ENCODE assay signal across 15 cellular contexts in the genomic region with DNA sequence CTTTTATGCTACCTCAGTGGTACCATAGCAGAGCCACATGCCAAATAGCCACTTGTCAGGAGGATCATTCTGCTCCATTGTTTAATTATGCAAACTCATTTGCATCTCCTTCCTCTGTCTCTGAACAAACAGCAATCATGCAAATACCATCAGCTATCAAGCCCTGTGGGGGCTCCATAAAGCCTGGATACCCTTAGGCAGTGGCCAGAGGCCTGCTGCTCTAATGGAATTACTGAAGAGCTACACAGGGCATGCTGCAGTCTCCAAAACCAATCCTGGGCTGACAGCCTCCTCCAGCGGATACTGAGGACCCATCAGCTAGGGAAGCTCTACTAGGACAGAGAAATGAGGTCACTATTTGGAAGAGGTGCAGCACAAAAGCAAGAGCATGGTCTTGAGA.
"Had no signal": no experiment of that assay in that cellular context is flagged by ENCODE, and none has a peak within 500 bp of the region (broad histone marks: within the 10 kb centered on the region; RNA-seq: fewer than 3 reads in every experiment).

No MANE protein-coding gene starts in this region.

- H3K9me3 ChIP-seq: ovary had no signal

- H3K4me1 ChIP-seq: right atrium auricular region, sigmoid colon, stomach had no signal

- H3K27ac Mint-ChIP-seq: effector memory CD8-positive, alpha-beta T cell; naive thymus-derived CD4-positive, alpha-beta T cell had no signal

- H3K27me3 ChIP-seq: esophagus squamous epithelium, ovary, right atrium auricular region, sigmoid colon, stomach had no signal

- DNase-seq: effector memory CD8-positive, alpha-beta T cell; esophagus squamous epithelium; foreskin fibroblast; naive thymus-derived CD4-positive, alpha-beta T cell; ovary; sigmoid colon; stimulated activated CD4-positive, alpha-beta T cell treated with anti-CD3 and anti-CD28 coated beads, Interleukin-2, amount 100 ng/mL, for 24 hours; stimulated activated CD4-positive, alpha-beta T cell treated with anti-CD3 and anti-CD28 coated beads, Interleukin-4, amount 100 ng/mL, for 4 hours; stimulated activated naive CD4-positive, alpha-beta T cell; stomach; substantia nigra; trophoblast cell had no signal

- H3K9me3 Mint-ChIP-seq: effector memory CD8-positive, alpha-beta T cell had no signal

- H3K27ac ChIP-seq: esophagus squamous epithelium, ovary, right atrium auricular region, sigmoid colon, skin epidermis, stomach had no signal

- H3K36me3 ChIP-seq: esophagus squamous epithelium, ovary, right atrium auricular region, sigmoid colon, stomach had no signal

- FAIRE-seq: urothelium cell line had no signal

- ATAC-seq: effector memory CD8-positive, alpha-beta T cell; naive thymus-derived CD4-positive, alpha-beta T cell had no signal

- H3K4me3 ChIP-seq: esophagus squamous epithelium, ovary, right atrium auricular region, sigmoid colon, skin epidermis, stomach had no signal

- H3K4me3 Mint-ChIP-seq: effector memory CD8-positive, alpha-beta T cell; naive thymus-derived CD4-positive, alpha-beta T cell had no signal

- H3K4me1 Mint-ChIP-seq: naive thymus-derived CD4-positive, alpha-beta T cell had no signal
